Comparison of ENCODE assay signal across 12 cellular contexts in genomic region chrX:12223650-12224049, GRCh38.
"Had no signal": no experiment of that assay in that cellular context is flagged by ENCODE, and none has a peak within 500 bp of the region (broad histone marks: within the 10 kb centered on the region; RNA-seq: fewer than 3 reads in every experiment).

No MANE protein-coding gene starts in this region.

- H3K4me3 ChIP-seq: cardiac muscle cell, coronary artery, hepatocyte, ovary, thyroid gland, vagina had no signal

- DNase-seq: activated CD4-positive, alpha-beta T cell treated with anti-CD3 and anti-CD28 coated beads, Interleukin-2, amount 50 U/mL, for 4 hours; activated CD4-positive, CD25-positive, alpha-beta regulatory T cell treated with anti-CD3 and anti-CD28 coated beads, Interleukin-2, amount 50 U/mL, for 72 hours; activated effector memory CD4-positive, alpha-beta T cell treated with Interleukin-2 at 50 U/mL for 16 hours; activated T-cell treated with anti-CD3 and anti-CD28 coated beads, Interleukin-2, amount 50 U/mL, for 1 hour; effector CD4-positive, alpha-beta T cell; left ventricle myocardium superior; ovary; thyroid gland had no signal
